In the genomic region with DNA sequence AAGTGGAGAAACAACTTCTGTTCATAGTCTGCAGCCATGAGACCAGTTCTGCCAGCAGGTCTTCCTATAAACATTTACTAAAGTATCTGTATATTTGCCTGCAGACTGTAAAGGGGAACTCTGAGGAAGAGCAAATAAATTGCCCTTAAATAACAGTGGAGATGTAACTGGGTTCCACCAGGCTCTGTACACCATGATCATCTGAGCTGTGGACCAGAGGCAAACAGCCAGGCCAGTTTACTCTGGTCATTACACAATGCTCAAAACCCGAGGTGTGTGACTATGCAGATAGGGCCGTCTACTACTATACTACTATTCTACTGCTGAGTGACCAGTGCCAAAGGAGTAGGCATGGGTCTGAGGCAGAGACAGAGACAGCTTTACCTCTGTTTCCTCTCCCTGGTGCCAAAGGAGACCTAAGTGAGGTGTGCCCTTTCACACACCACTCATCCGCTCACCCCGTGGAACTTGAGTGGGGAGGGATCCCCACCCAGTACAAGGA, we compare ENCODE assay signal across 10 cellular contexts. TPM values are rescaled to one million over a fixed set of nuclear protein-coding genes. Genes with fewer than 3 reads are reported as not detected.
A peak's percentile ranks its signal among the peaks of the same experiment; 100 is the strongest.
DNase-seq lines count a peak whose midpoint lies in the region; ATAC-seq and TF ChIP-seq lines count a peak whose summit lies in the region.
"Had no signal": no experiment of that assay in that cellular context is flagged by ENCODE, and none has a peak within 500 bp of the region (broad histone marks: within the 10 kb centered on the region; RNA-seq: fewer than 3 reads in every experiment).

No MANE protein-coding gene starts in this region.

- H3K27ac ChIP-seq in VCaP: peak overlapping the region; percentile 92

- no peak overlapping the region for H3K4me3 ChIP-seq in fibroblast of mammary gland (ENCODE audit: control insufficient read depth, low read depth, low read length)

- ATAC-seq in sciatic nerve: peak; percentile 63

- TF ChIP-seq CTCF in VCaP (conservative IDR thresholded peaks at IDR 0.05): no peak
- no peak for TF ChIP-seq CTCF in fibroblast of mammary gland (conservative IDR thresholded peaks at IDR 0.05; ENCODE audit: control insufficient read depth, insufficient read depth, low read depth, low read length)

- intact Hi-C loops in sciatic nerve (cut with DNase I): no loop called here

- peak; percentile 75 for DNase-seq in EH (ENCODE audit: low read depth)
- DNase-seq in fibroblast of mammary gland (ENCODE audit: low read depth): peak; percentile 70
- no peak for DNase-seq in sciatic nerve (ENCODE audit: low spot score)
- DNase-seq in effector CD8-positive, alpha-beta T cell (lab: John Stamatoyannopoulos, UW): no peak
- DNase-seq in activated CD4-positive, CD25-positive, alpha-beta regulatory T cell (lab: John Stamatoyannopoulos, UW): no peak
- no peak for DNase-seq in mucosa of gallbladder (ENCODE audit: low spot score)
- DNase-seq in HPDE6-E6E7 (ENCODE audit: extremely low spot score): no peak
- DNase-seq: glutamatergic neuron, NCI-H1694 had no signal

RNA-seq across cellular contexts. Expression of a gene that starts 21.2 kb away (rescaled TPM):
- total RNA-seq in sciatic nerve (51.9 TPM), mucosa of gallbladder (37.9 TPM)

Comparison
In these comparisons a context has a peak if more than half of its experiments do, and no peak if none do; other contexts are left out.
1. DNase-seq: peak in EH (single experiment) and fibroblast of mammary gland (single experiment); none in sciatic nerve (single experiment), effector CD8-positive, alpha-beta T cell (single experiment), activated CD4-positive, CD25-positive, alpha-beta regulatory T cell (0 of 4), mucosa of gallbladder (single experiment) and HPDE6-E6E7 (single experiment).